Comparison of ENCODE assay signal across 11 cellular contexts in genomic region chr12:64186789-64187188, GRCh38. TPM values are rescaled to one million over a fixed set of nuclear protein-coding genes. Genes with fewer than 3 reads are reported as not detected.
DNase-seq lines count a peak whose midpoint lies in the region; ATAC-seq and TF ChIP-seq lines count a peak whose summit lies in the region.
"Had no signal": no experiment of that assay in that cellular context is flagged by ENCODE, and none has a peak within 500 bp of the region (broad histone marks: within the 10 kb centered on the region; RNA-seq: fewer than 3 reads in every experiment).

No MANE protein-coding gene starts in this region.

- peak overlapping the region; percentile 77 for H3K27ac ChIP-seq in RWPE1
- no peak overlapping the region for H3K27ac ChIP-seq in CD8-positive, alpha-beta memory T cell (ENCODE audit: low read depth, low read length)

- no peaks in the 10 kb centered on the region for H3K9me3 Mint-ChIP-seq in activated T-cell treated with anti-CD3 and anti-CD28 coated beads, Interleukin-2, amount 50 U/mL, for 72 hours
- no peaks in the 10 kb centered on the region for H3K9me3 Mint-ChIP-seq in activated T-cell treated with anti-CD3 and anti-CD28 coated beads, Interleukin-2, amount 50 U/mL, for 24 hours
- no peaks in the 10 kb centered on the region for H3K9me3 Mint-ChIP-seq in stimulated activated effector memory CD8-positive, alpha-beta T cell treated with anti-CD3 and anti-CD28 coated beads, Interleukin-12 subunit alpha, Interleukin-12 subunit beta, amount 100 ng/mL, for 72 hours
- H3K9me3 Mint-ChIP-seq in Caco-2 (ENCODE audit: unreplicated experiment): no peaks in the 10 kb centered on the region
- H3K9me3 Mint-ChIP-seq in CD8-positive, alpha-beta memory T cell: no peaks in the 10 kb centered on the region

- no peak for TF ChIP-seq CTCF in RWPE1 (conservative IDR thresholded peaks at IDR 0.05; ENCODE audit: low read depth)
- TF ChIP-seq CTCF in Caco-2 (IDR thresholded peaks at IDR 0.05; ENCODE audit: insufficient read depth in 1 of 2, low read depth in 1 of 2, low read length in 1 of 2, severe bottlenecking in 1 of 2, unreplicated experiment in 1 of 2): no peak

- H3K36me3 ChIP-seq in Caco-2 (ENCODE audit: control insufficient read depth, insufficient read depth, low read length): no peaks in the 10 kb centered on the region
- no peaks in the 10 kb centered on the region for H3K36me3 ChIP-seq in CD8-positive, alpha-beta memory T cell (ENCODE audit: insufficient read depth, low read length)

- H3K27me3 Mint-ChIP-seq in activated T-cell treated with anti-CD3 and anti-CD28 coated beads, Interleukin-2, amount 50 U/mL, for 72 hours (ENCODE audit: low read depth): no peaks in the 10 kb centered on the region
- H3K27me3 Mint-ChIP-seq in activated T-cell treated with anti-CD3 and anti-CD28 coated beads, Interleukin-2, amount 50 U/mL, for 24 hours: no peaks in the 10 kb centered on the region
- H3K27me3 Mint-ChIP-seq in Caco-2 (ENCODE audit: insufficient read depth, unreplicated experiment): no peaks in the 10 kb centered on the region
- peaks cover 0 to 2% of the 10 kb centered on the region in 2 donors for H3K27me3 Mint-ChIP-seq in CD8-positive, alpha-beta memory T cell
- H3K27me3 Mint-ChIP-seq: stimulated activated naive B cell treated with anti-CD40 and anti-IgM and Interleukin-4, amounts not matched to agents 10 μg/mL and 1 μg/mL and 100 μg/mL, for 72 hours had no signal

- no peak overlapping the region for H3K4me3 ChIP-seq in Caco-2 (ENCODE audit: low read depth, low read length)
- no peak overlapping the region for H3K4me3 ChIP-seq in CD8-positive, alpha-beta memory T cell (ENCODE audit: low read length)

- H3K27ac Mint-ChIP-seq in activated T-cell treated with anti-CD3 and anti-CD28 coated beads, Interleukin-2, amount 50 U/mL, for 72 hours: no peak overlapping the region
- H3K27ac Mint-ChIP-seq in activated T-cell treated with anti-CD3 and anti-CD28 coated beads, Interleukin-2, amount 50 U/mL, for 24 hours: no peak overlapping the region
- H3K27ac Mint-ChIP-seq in stimulated activated effector memory CD8-positive, alpha-beta T cell treated with anti-CD3 and anti-CD28 coated beads, Interleukin-12 subunit alpha, Interleukin-12 subunit beta, amount 100 ng/mL, for 72 hours: no peak overlapping the region
- H3K27ac Mint-ChIP-seq in Caco-2 (ENCODE audit: unreplicated experiment): no peak overlapping the region
- no peak overlapping the region for H3K27ac Mint-ChIP-seq in CD8-positive, alpha-beta memory T cell
- H3K27ac Mint-ChIP-seq: stimulated activated naive B cell treated with anti-CD40 and anti-IgM and Interleukin-4, amounts not matched to agents 10 μg/mL and 1 μg/mL and 100 μg/mL, for 72 hours had no signal

- ATAC-seq in activated T-cell treated with anti-CD3 and anti-CD28 coated beads, Interleukin-2, amount 50 U/mL, for 72 hours (replicated peaks in 1 of 2): peak; percentile 94 to 100
- peak; percentile 94 for ATAC-seq in HG02852 (IDR thresholded peaks at IDR 0.05; ENCODE audit: unreplicated experiment)
- peak; percentile 100 for ATAC-seq in stimulated activated effector memory CD8-positive, alpha-beta T cell treated with anti-CD3 and anti-CD28 coated beads, Interleukin-12 subunit alpha, Interleukin-12 subunit beta, amount 100 ng/mL, for 72 hours

- peaks cover 0 to 1% of the 10 kb centered on the region in 2 donors for H3K36me3 Mint-ChIP-seq in activated T-cell treated with anti-CD3 and anti-CD28 coated beads, Interleukin-2, amount 50 U/mL, for 72 hours (ENCODE audit: insufficient read depth in 2 of 2)
- peaks cover 16% of the 10 kb centered on the region for H3K36me3 Mint-ChIP-seq in activated T-cell treated with anti-CD3 and anti-CD28 coated beads, Interleukin-2, amount 50 U/mL, for 24 hours (ENCODE audit: low read depth)
- peaks cover 6% of the 10 kb centered on the region for H3K36me3 Mint-ChIP-seq in stimulated activated effector memory CD8-positive, alpha-beta T cell treated with anti-CD3 and anti-CD28 coated beads, Interleukin-12 subunit alpha, Interleukin-12 subunit beta, amount 100 ng/mL, for 72 hours
- H3K36me3 Mint-ChIP-seq in Caco-2 (ENCODE audit: insufficient read depth, unreplicated experiment): peaks cover 6% of the 10 kb centered on the region
- peaks cover 8 to 21% (median 9%) of the 10 kb centered on the region in 3 donors for H3K36me3 Mint-ChIP-seq in CD8-positive, alpha-beta memory T cell

- CTCF ChIA-PET in RWPE1 (lab: Yijun Ruan, JAX) (no interaction called here), Caco-2 (lab: Charles Lee) (no interaction called here)
- CTCF ChIA-PET in CD8-positive, alpha-beta memory T cell (lab: Charles Lee): no interaction called here

- H3K4me1 Mint-ChIP-seq in activated T-cell treated with anti-CD3 and anti-CD28 coated beads, Interleukin-2, amount 50 U/mL, for 72 hours (ENCODE audit: low read depth): peaks cover 7% of the 10 kb centered on the region
- peaks cover 8% of the 10 kb centered on the region for H3K4me1 Mint-ChIP-seq in activated T-cell treated with anti-CD3 and anti-CD28 coated beads, Interleukin-2, amount 50 U/mL, for 24 hours (ENCODE audit: low read depth)
- no peaks in the 10 kb centered on the region for H3K4me1 Mint-ChIP-seq in stimulated activated effector memory CD8-positive, alpha-beta T cell treated with anti-CD3 and anti-CD28 coated beads, Interleukin-12 subunit alpha, Interleukin-12 subunit beta, amount 100 ng/mL, for 72 hours
- H3K4me1 Mint-ChIP-seq in Caco-2 (ENCODE audit: low read depth, unreplicated experiment): peaks cover 16% of the 10 kb centered on the region
- H3K4me1 Mint-ChIP-seq in CD8-positive, alpha-beta memory T cell: no peaks in the 10 kb centered on the region

- H3K4me3 Mint-ChIP-seq in activated T-cell treated with anti-CD3 and anti-CD28 coated beads, Interleukin-2, amount 50 U/mL, for 72 hours: no peak overlapping the region
- no peak overlapping the region for H3K4me3 Mint-ChIP-seq in activated T-cell treated with anti-CD3 and anti-CD28 coated beads, Interleukin-2, amount 50 U/mL, for 24 hours
- H3K4me3 Mint-ChIP-seq in stimulated activated effector memory CD8-positive, alpha-beta T cell treated with anti-CD3 and anti-CD28 coated beads, Interleukin-12 subunit alpha, Interleukin-12 subunit beta, amount 100 ng/mL, for 72 hours: no peak overlapping the region
- no peak overlapping the region for H3K4me3 Mint-ChIP-seq in Caco-2 (ENCODE audit: unreplicated experiment)
- no peak overlapping the region for H3K4me3 Mint-ChIP-seq in CD8-positive, alpha-beta memory T cell
- H3K4me3 Mint-ChIP-seq: stimulated activated naive B cell treated with anti-CD40 and anti-IgM and Interleukin-4, amounts not matched to agents 10 μg/mL and 1 μg/mL and 100 μg/mL, for 72 hours had no signal

- no peaks in the 10 kb centered on the region for H3K9me3 ChIP-seq in Caco-2
- H3K9me3 ChIP-seq in CD8-positive, alpha-beta memory T cell (ENCODE audit: low read length): no peaks in the 10 kb centered on the region

- POLR2A ChIA-PET in RWPE1 (lab: Yijun Ruan, JAX; ENCODE audit: low non-redundant PET): no interaction called here
- POLR2A ChIA-PET in Caco-2 (lab: Charles Lee): no interaction called here
- POLR2A ChIA-PET in CD8-positive, alpha-beta memory T cell (lab: Charles Lee): interaction anchor here (0.7 kb wide), 1 partner anchor 35 kb away, joined by 3 read pairs; the partner anchor contains the start of gene KICS2

- H3K4me1 ChIP-seq in Caco-2: peaks cover 13% of the 10 kb centered on the region
- no peaks in the 10 kb centered on the region for H3K4me1 ChIP-seq in CD8-positive, alpha-beta memory T cell (ENCODE audit: insufficient read depth, low read length)

- DNase-seq in activated T-cell treated with anti-CD3 and anti-CD28 coated beads, Interleukin-2, amount 50 U/mL, for 72 hours: peak; percentile 26 to 29
- DNase-seq in activated T-cell treated with anti-CD3 and anti-CD28 coated beads, Interleukin-2, amount 50 U/mL, for 24 hours: no peak
- DNase-seq in RWPE1 (ENCODE audit: low spot score) (peak; percentile 48), Caco-2 (no peak), iPS-NIHi7 (ENCODE audit: extremely low spot score) (no peak)
- DNase-seq in stimulated activated effector memory CD8-positive, alpha-beta T cell treated with anti-CD3 and anti-CD28 coated beads, Interleukin-12 subunit alpha, Interleukin-12 subunit beta, amount 100 ng/mL, for 72 hours (ENCODE audit: low spot score in 2 of 2): no peak
- no peak for DNase-seq in CD8-positive, alpha-beta memory T cell
- DNase-seq: amygdala; NCI-H1417; stimulated activated naive B cell treated with anti-CD40 and anti-IgM and Interleukin-4, amounts not matched to agents 10 μg/mL and 1 μg/mL and 100 μg/mL, for 72 hours had no signal

- no peaks in the 10 kb centered on the region for H3K27me3 ChIP-seq in Caco-2 (replicated peaks; ENCODE audit: control insufficient read depth, insufficient read depth, low read length)
- H3K27me3 ChIP-seq in CD8-positive, alpha-beta memory T cell (ENCODE audit: insufficient read depth, low read length, poor library complexity, severe bottlenecking): no peaks in the 10 kb centered on the region

- BruUV-seq in Caco-2 (replicated peaks; lab: Mats Ljungman, UMichigan): no TSS peak

- intact Hi-C loops in Caco-2 (cut with micrococcal nuclease; ENCODE audit: unreplicated experiment): no loop called here

RNA-seq across cellular contexts. Expression of gene KICS2, which starts 35.3 kb away (rescaled TPM):
- 10 to 100 TPM; 11.6 to 17.1 TPM for total RNA-seq in activated T-cell treated with anti-CD3 and anti-CD28 coated beads, Interleukin-2, amount 50 U/mL, for 72 hours
- 8.2 and 8.6 TPM in 2 replicates for total RNA-seq in Caco-2 (2022)
- 10 to 100 TPM; 14.2 to 15.7 TPM for total RNA-seq in CD8-positive, alpha-beta memory T cell
- polyA plus RNA-seq in CD8-positive, alpha-beta memory T cell: 7.6 TPM

Comparison
In these comparisons a context has a peak if more than half of its experiments do, and no peak if none do; other contexts are left out.
1. DNase-seq: peak in activated T-cell treated with anti-CD3 and anti-CD28 coated beads, Interleukin-2, amount 50 U/mL, for 72 hours (2 of 2) and RWPE1 (single experiment); none in activated T-cell treated with anti-CD3 and anti-CD28 coated beads, Interleukin-2, amount 50 U/mL, for 24 hours (single experiment), stimulated activated effector memory CD8-positive, alpha-beta T cell treated with anti-CD3 and anti-CD28 coated beads, Interleukin-12 subunit alpha, Interleukin-12 subunit beta, amount 100 ng/mL, for 72 hours (0 of 2), Caco-2 (0 of 2), iPS-NIHi7 (single experiment) and CD8-positive, alpha-beta memory T cell (0 of 5).
2. Peak in every context shown above with its lines, with median percentiles within 50 percentile points of each other: ATAC-seq.